ENCODE assay signal across 18 cellular contexts in the genomic region with DNA sequence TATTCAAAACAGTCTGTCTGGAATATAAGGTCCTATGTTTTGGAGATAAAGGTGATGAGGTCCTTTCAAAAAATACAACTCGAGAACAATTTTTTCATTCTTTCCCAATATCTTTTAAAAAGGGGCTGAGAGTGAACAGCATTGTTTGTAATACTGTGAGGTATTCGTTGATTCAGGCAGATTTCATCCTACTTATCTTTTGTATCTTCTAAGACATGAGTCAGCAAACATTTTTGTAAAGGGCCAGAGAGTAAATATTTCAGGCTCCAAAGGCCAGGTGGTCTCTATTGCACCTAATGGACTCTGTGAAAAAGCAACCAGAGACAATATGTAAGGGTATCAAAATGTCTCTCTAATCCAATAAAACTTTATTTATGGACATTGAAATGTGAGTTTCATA. TPM values are rescaled to one million over a fixed set of nuclear protein-coding genes. Genes with fewer than 3 reads are reported as not detected.
DNase-seq lines count a peak whose midpoint lies in the region; ATAC-seq, FAIRE-seq and TF ChIP-seq lines count a peak whose summit lies in the region.
"Had no signal": no experiment of that assay in that cellular context is flagged by ENCODE, and none has a peak within 500 bp of the region (broad histone marks: within the 10 kb centered on the region; RNA-seq: fewer than 3 reads in every experiment).

No MANE protein-coding gene starts in this region.

- no peak overlapping the region for H2AFZ ChIP-seq in PC-3 (ENCODE audit: low read length)

- H3K27me3 ChIP-seq in PC-3 (ENCODE audit: low read length) (no peaks in the 10 kb centered on the region), pancreas (no peaks in the 10 kb centered on the region)
- H3K27me3 ChIP-seq: BLaER1 treated with 17β-estradiol and CSF1 and Interleukin-3, amounts not matched to agents 10 nM and 100 nM had no signal

- H3K27ac ChIP-seq in PC-3 (ENCODE audit: low read length) = no peak overlapping the region
- no peak overlapping the region for H3K27ac ChIP-seq in pancreas
- H3K27ac ChIP-seq: BLaER1 treated with 17β-estradiol and CSF1 and Interleukin-3, amounts not matched to agents 10 nM and 100 nM; SK-N-MC had no signal

- H3K4me1 Mint-ChIP-seq in mesothelial cell of epicardium (peaks cover 34% of the 10 kb centered on the region), T-cell (peaks cover 28 to 43% (median 40%) of the 10 kb centered on the region in 3 donors)

- no TSS peak for BruUV-seq in PC-3 (replicated peaks; lab: Mats Ljungman, UMichigan)

- H3K4me1 ChIP-seq in PC-3 (ENCODE audit: insufficient read depth, low read length) (peaks cover 13% of the 10 kb centered on the region), pancreas (no peaks in the 10 kb centered on the region)

- POLR2A ChIA-PET in PC-3 (lab: Charles Lee; ENCODE audit: unreplicated experiment) = no interaction called here
- POLR2A ChIA-PET in T-cell (lab: Charles Lee) = no interaction called here

- H3K9me3 Mint-ChIP-seq in mesothelial cell of epicardium (no peaks in the 10 kb centered on the region), T-cell (no peaks in the 10 kb centered on the region)
- H3K9me3 Mint-ChIP-seq: CD8-positive, alpha-beta T cell had no signal

- ATAC-seq in PC-3 = peak; percentile 78
- ATAC-seq in pancreas = no peak
- ATAC-seq in T-cell (replicated peaks in 1 of 4) = no peak
- ATAC-seq: CD8-positive, alpha-beta T cell had no signal

- no peaks in the 10 kb centered on the region for H3K9me3 ChIP-seq in PC-3 (ENCODE audit: low read length)
- no peaks in the 10 kb centered on the region for H3K9me3 ChIP-seq in pancreas

- WGBS in pancreas, 2 donors = 61 to 75% methylated on average over 2 of the region's 2 CpGs

- no peaks in the 10 kb centered on the region for H3K9me2 ChIP-seq in PC-3 (replicated peaks; ENCODE audit: low read length)

- TF ChIP-seq CTCF in PC-3 (conservative IDR thresholded peaks at IDR 0.05; ENCODE audit: low read depth, low read length) (no peak), choroid plexus epithelial cell (conservative IDR thresholded peaks at IDR 0.05; ENCODE audit: low read depth, low read length) (no peak), mesothelial cell of epicardium (IDR thresholded peaks at IDR 0.05; ENCODE audit: unreplicated experiment) (no peak), pancreas (IDR thresholded peaks at IDR 0.05) (no peak)

- peak overlapping the region; percentile 58 for H3K27ac Mint-ChIP-seq in mesothelial cell of epicardium
- no peak overlapping the region for H3K27ac Mint-ChIP-seq in T-cell
- H3K27ac Mint-ChIP-seq: CD8-positive, alpha-beta T cell had no signal

- H3K36me3 Mint-ChIP-seq in mesothelial cell of epicardium (no peaks in the 10 kb centered on the region), T-cell (no peaks in the 10 kb centered on the region)
- H3K36me3 Mint-ChIP-seq: CD8-positive, alpha-beta T cell had no signal

- no peak overlapping the region for H3K9ac ChIP-seq in PC-3 (ENCODE audit: low read length)
- H3K9ac ChIP-seq: BLaER1 treated with 17β-estradiol and CSF1 and Interleukin-3, amounts not matched to agents 10 nM and 100 nM had no signal

- H3K36me3 ChIP-seq in PC-3 (ENCODE audit: low read depth, low read length) (no peaks in the 10 kb centered on the region), pancreas (no peaks in the 10 kb centered on the region)
- H3K36me3 ChIP-seq: BLaER1 treated with 17β-estradiol and CSF1 and Interleukin-3, amounts not matched to agents 10 nM and 100 nM had no signal

- intact Hi-C loops in PC-3 (cut with micrococcal nuclease) (no loop called here), pancreas (cut with DNase I) (no loop called here)

- DNase-seq in EH (ENCODE audit: low read depth) = peak; percentile 29
- peak; percentile 72 for DNase-seq in PC-3
- peak; percentile 39 for DNase-seq in choroid plexus epithelial cell (ENCODE audit: low read depth)
- no peak for DNase-seq in mesothelial cell of epicardium (ENCODE audit: low spot score in 2 of 2, unreplicated experiment in 2 of 2)
- no peak for DNase-seq in pancreas
- no peak for DNase-seq in activated CD4-positive, alpha-beta T cell treated with anti-CD3 and anti-CD28 coated beads for 48 hours
- no peak for DNase-seq in foreskin melanocyte
- no peak for DNase-seq in T-cell
- DNase-seq: CD8-positive, alpha-beta T cell; DMS53; H7; NCI-H1105; NCI-H1694; NCI-H748 treated with DMSO at 0.1 percent for 48 hours; NK-92 treated with Interleukin-12 subunit alpha and Interleukin-12 subunit beta, amount 100 ng/mL, for 24 hours; SHP77 had no signal

- H4K20me1 ChIP-seq in PC-3 (ENCODE audit: low read length) = no peaks in the 10 kb centered on the region
- H4K20me1 ChIP-seq: BLaER1 treated with 17β-estradiol and CSF1 and Interleukin-3, amounts not matched to agents 10 nM and 100 nM had no signal

- H3K27me3 Mint-ChIP-seq in mesothelial cell of epicardium (ENCODE audit: low read depth) (no peaks in the 10 kb centered on the region), T-cell (no peaks in the 10 kb centered on the region)

- no peak for FAIRE-seq in pancreas (lab: Jason Lieb, UNC)

- CTCF ChIA-PET in PC-3 (lab: Charles Lee) (no interaction called here), T-cell (lab: Charles Lee) (no interaction called here)

- H3K4me2 ChIP-seq in PC-3 (ENCODE audit: low read length) = peak overlapping the region; percentile 9
- H3K4me2 ChIP-seq: BLaER1 treated with 17β-estradiol and CSF1 and Interleukin-3, amounts not matched to agents 10 nM and 100 nM had no signal

- H3K79me2 ChIP-seq in PC-3 (ENCODE audit: low read length) = no peaks in the 10 kb centered on the region

- H3K4me3 ChIP-seq in PC-3 (ENCODE audit: low read length) (no peak overlapping the region), choroid plexus epithelial cell (ENCODE audit: low read depth, low read length) (no peak overlapping the region), pancreas (no peak overlapping the region)
- H3K4me3 ChIP-seq: BLaER1 treated with 17β-estradiol and CSF1 and Interleukin-3, amounts not matched to agents 10 nM and 100 nM; SK-N-MC had no signal

- no peaks in the 10 kb centered on the region for H3F3A ChIP-seq in PC-3 (ENCODE audit: low read length, unreplicated experiment)

- no peak overlapping the region for H3K4me3 Mint-ChIP-seq in mesothelial cell of epicardium
- H3K4me3 Mint-ChIP-seq in T-cell = no peak overlapping the region
- H3K4me3 Mint-ChIP-seq: CD8-positive, alpha-beta T cell had no signal

RNA-seq across cellular contexts. Expression of gene ANK3, which starts 8.1 kb away (rescaled TPM):
- total RNA-seq in PC-3 (2014; rRNA removed) = 29.5 and 33.6 TPM in 2 replicates
- 242 to 270 TPM (median 243 TPM) in 3 replicates for total RNA-seq in mesothelial cell of epicardium
- 10 to 100 TPM; 15.7 to 28.5 (median 18.8) TPM for total RNA-seq in pancreas
- 1 to 10 TPM; 3.3 to 7.7 TPM for polyA plus RNA-seq in pancreas
- total RNA-seq in T-cell = 10 to 100 TPM; 43.0 to 74.8 (median 56.7) TPM

Comparison
In these comparisons a context has a peak if more than half of its experiments do, and no peak if none do; other contexts are left out.
1. DNase-seq: peak in EH (single experiment), PC-3 (single experiment) and choroid plexus epithelial cell (single experiment); none in mesothelial cell of epicardium (0 of 2), pancreas (0 of 6), activated CD4-positive, alpha-beta T cell treated with anti-CD3 and anti-CD28 coated beads for 48 hours (single experiment), foreskin melanocyte (single experiment) and T-cell (0 of 34).